Comparison of ENCODE assay signal across 7 cellular contexts in the genomic region with DNA sequence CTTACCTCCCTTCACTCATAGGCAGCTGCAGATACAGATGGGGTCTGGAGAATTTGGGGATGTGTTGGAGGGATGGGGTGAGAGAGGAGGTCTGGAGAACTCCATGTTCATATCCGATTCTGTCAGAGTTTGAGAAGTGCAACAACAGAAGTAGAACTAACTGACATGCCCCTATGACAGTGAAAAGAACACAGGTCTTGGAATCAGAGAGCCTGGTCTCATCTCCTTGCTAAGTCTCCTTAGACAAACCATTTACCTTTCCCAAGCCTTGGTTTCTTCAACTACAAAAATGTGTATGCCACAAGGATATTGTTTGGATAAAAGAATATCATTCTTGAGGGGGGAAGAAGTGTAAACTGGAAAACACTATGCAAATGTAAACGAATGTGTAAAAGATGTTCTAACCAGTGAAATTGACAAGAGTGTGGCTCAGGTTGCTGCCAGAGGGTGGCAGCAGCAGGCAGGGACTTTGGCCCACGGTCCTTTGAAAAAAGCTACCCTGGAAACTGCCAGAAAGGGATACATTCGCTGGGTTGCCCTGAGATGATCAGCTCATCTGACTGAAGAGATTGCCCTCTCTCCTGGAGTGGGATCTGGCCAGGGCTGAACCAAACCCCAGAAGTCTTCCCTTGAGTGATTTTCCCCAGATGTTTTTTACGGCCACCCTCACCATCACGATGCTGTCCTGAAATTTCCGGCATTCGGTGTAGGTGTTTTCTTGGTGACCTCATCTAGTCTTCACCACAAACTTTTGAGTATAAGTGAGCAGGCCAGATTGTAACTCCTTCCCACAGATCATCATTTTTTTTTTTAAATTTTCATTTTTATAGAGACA. TPM values are rescaled to one million over a fixed set of nuclear protein-coding genes. Genes with fewer than 3 reads are reported as not detected.
A peak's percentile ranks its signal among the peaks of the same experiment; 100 is the strongest.
DNase-seq lines count a peak whose midpoint lies in the region; ATAC-seq, FAIRE-seq and TF ChIP-seq lines count a peak whose summit lies in the region.

No MANE protein-coding gene starts in this region.

- H3K36me3 ChIP-seq in right lobe of liver: no peaks in the 10 kb centered on the region

- peak; percentile 78 to 81 (median 80) for TF ChIP-seq CTCF in right lobe of liver (IDR thresholded peaks at IDR 0.05)

- FAIRE-seq in GM12891 (lab: Jason Lieb, UNC): peak; percentile 70

- ATAC-seq in HG02884 (IDR thresholded peaks at IDR 0.05; ENCODE audit: unreplicated experiment) (peak; percentile 37), right lobe of liver (peak; percentile 81 to 93 (median 85))

- no peak overlapping the region for H3K27ac ChIP-seq in right lobe of liver

- no peaks in the 10 kb centered on the region for H3K4me1 ChIP-seq in right lobe of liver

- H3K9me3 ChIP-seq in right lobe of liver: no peaks in the 10 kb centered on the region

- no peak overlapping the region for H3K4me3 ChIP-seq in right lobe of liver

- intact Hi-C loops in right lobe of liver (cut with DNase I): loop anchor here (5.0 kb wide), 1 partner anchor 315 kb away; no protein-coding TSS in a partner anchor

- H3K27me3 ChIP-seq in right lobe of liver: no peaks in the 10 kb centered on the region

- 49% methylated on average over 8 of the region's 8 CpGs for WGBS in right lobe of liver (ENCODE audit: insufficient coverage, low coverage, low lambda C conversion rate, missing lambda C conversion rate)

- no peak for TF ChIP-seq POLR2A in GM12891 (IDR thresholded peaks at IDR 0.05; ENCODE audit: low read depth, low read length)
- no peak for TF ChIP-seq POLR2A in right lobe of liver (IDR thresholded peaks at IDR 0.05)

- peak; percentile 52 for DNase-seq in GM12891 (ENCODE audit: insufficient read length, low spot score)
- DNase-seq in NCI-H2227 (lab: John Stamatoyannopoulos, UW; ENCODE audit: unreplicated experiment): peak; percentile 59
- peak; percentile 71 for DNase-seq in activated CD4-positive, CD25-positive, alpha-beta regulatory T cell treated with anti-CD3 and anti-CD28 coated beads, Interleukin-2, amount 50 U/mL, for 72 hours
- DNase-seq in cerebellum (ENCODE audit: low spot score): peak; percentile 19
- peak in 1 of 3 donors; percentile 50 for DNase-seq in right lobe of liver
- peak; percentile 26 for DNase-seq in stimulated activated CD8-positive, alpha-beta memory T cell treated with anti-CD3 and anti-CD28 coated beads, Interleukin-12 subunit alpha, Interleukin-12 subunit beta, amount 100 ng/mL, for 24 hours (ENCODE audit: extremely low read depth)

TF ChIP-seq in GM12891, 5 proteins besides CTCF, POLR2A, EP300 and RAD21:
- TF ChIP-seq TAF1 (IDR thresholded peaks at IDR 0.05; ENCODE audit: low read depth, low read length) (no peak), SPI1 (IDR thresholded peaks at IDR 0.05; ENCODE audit: low read depth, low read length) (no peak), POLR2AphosphoS5 (IDR thresholded peaks at IDR 0.05; ENCODE audit: low read depth, low read length) (no peak), PAX5 (IDR thresholded peaks at IDR 0.05; ENCODE audit: insufficient read depth, low read length, severe bottlenecking) (no peak), POU2F2 (IDR thresholded peaks at IDR 0.05; ENCODE audit: low read depth, low read length) (no peak)

RNA-seq across cellular contexts. Expression of gene CD2, which starts 17.0 kb away (rescaled TPM):
- not detected for polyA plus RNA-seq in GM12891 (2012; ENCODE audit: low read depth, missing spikeins)
- total RNA-seq in cerebellum (not detected), right lobe of liver (1 to 10 TPM in 2 of 6 experiments, under 1 TPM in 4; 0.13 to 1.5 (median 0.66) TPM)
